26 cellular contexts compared by ENCODE assay signal in genomic region chr10:97587183-97587582, GRCh38. TPM values are rescaled to one million over a fixed set of nuclear protein-coding genes. Genes with fewer than 3 reads are reported as not detected.
A peak's percentile ranks its signal among the peaks of the same experiment; 100 is the strongest.
DNase-seq lines count a peak whose midpoint lies in the region; ATAC-seq, FAIRE-seq and TF ChIP-seq lines count a peak whose summit lies in the region.
"Had no signal": no experiment of that assay in that cellular context is flagged by ENCODE, and none has a peak within 500 bp of the region (broad histone marks: within the 10 kb centered on the region; RNA-seq: fewer than 3 reads in every experiment).

No MANE protein-coding gene starts in this region.

- no peak overlapping the region for H3K4me3 Mint-ChIP-seq in stimulated activated memory B cell treated with anti-CD40 and anti-IgM and Interleukin-4, amounts not matched to agents 10 μg/mL and 1 μg/mL and 100 μg/mL, for 72 hours
- H3K4me3 Mint-ChIP-seq: CD8-positive, alpha-beta T cell had no signal

- H2AFZ ChIP-seq in OCI-LY7 (ENCODE audit: low read length) = 0 out of 2 replicates have a peak overlapping the region, but pooled peaks have one; percentile 21

- CTCF ChIA-PET in OCI-LY7 (lab: Charles Lee; ENCODE audit: unreplicated experiment) = no interaction called here

- TF ChIP-seq CTCF in right atrium auricular region (IDR thresholded peaks at IDR 0.05) (no peak), OCI-LY7 (conservative IDR thresholded peaks at IDR 0.05; ENCODE audit: low read length) (no peak), kidney (IDR thresholded peaks at IDR 0.05; ENCODE audit: borderline replicate concordance, extremely low read depth, insufficient read depth) (no peak)

- H3K4me3 ChIP-seq in right atrium auricular region (no peak overlapping the region), OCI-LY7 (ENCODE audit: low read depth, low read length, poor library complexity, severe bottlenecking) (no peak overlapping the region), kidney (ENCODE audit: low read length in 2 of 2) (peak overlapping the region; percentile 54 to 76)
- H3K4me3 ChIP-seq: GM12878, Peyer's patch had no signal

- POLR2A ChIA-PET in OCI-LY7 (lab: Charles Lee) = interaction anchor here (0.7 kb wide), 1 partner anchor 41 kb away, joined by 3 read pairs; no protein-coding TSS in a partner anchor

- FAIRE-seq in kidney (lab: Jason Lieb, UNC) = no peak
- FAIRE-seq: A204.1, GM12878 had no signal

- H3K27ac ChIP-seq in right atrium auricular region = peak overlapping the region; percentile 81 to 92
- H3K27ac ChIP-seq in OCI-LY7 (ENCODE audit: low read depth, low read length, poor library complexity, severe bottlenecking) = no peak overlapping the region
- H3K27ac ChIP-seq in kidney (ENCODE audit: low read depth in 2 of 2, low read length in 2 of 2) = peak overlapping the region in 1 of 2 donors; percentile 72
- H3K27ac ChIP-seq: KMS-11, Peyer's patch had no signal

- H3K9me3 ChIP-seq in right atrium auricular region (no peaks in the 10 kb centered on the region), OCI-LY7 (ENCODE audit: low read length) (no peaks in the 10 kb centered on the region), kidney (ENCODE audit: control insufficient read depth in 1 of 2, low read length in 2 of 2) (no peaks in the 10 kb centered on the region)
- H3K9me3 ChIP-seq: Caco-2, Peyer's patch, SK-N-SH had no signal

- no TSS peak for BruUV-seq in OCI-LY7 (replicated peaks; lab: Mats Ljungman, UMichigan)

- intact Hi-C loops in Right ventricle myocardium inferior (cut with DNase I) (no loop called here), OCI-LY7 (cut with micrococcal nuclease; ENCODE audit: unreplicated experiment) (no loop called here), kidney (cut with DNase I) (no loop called here)

- H3K36me3 Mint-ChIP-seq in stimulated activated memory B cell treated with anti-CD40 and anti-IgM and Interleukin-4, amounts not matched to agents 10 μg/mL and 1 μg/mL and 100 μg/mL, for 72 hours = no peaks in the 10 kb centered on the region
- H3K36me3 Mint-ChIP-seq: CD8-positive, alpha-beta T cell had no signal

- H3K4me1 Mint-ChIP-seq in stimulated activated memory B cell treated with anti-CD40 and anti-IgM and Interleukin-4, amounts not matched to agents 10 μg/mL and 1 μg/mL and 100 μg/mL, for 72 hours = peaks cover 5% of the 10 kb centered on the region

- ATAC-seq in Right ventricle myocardium inferior (no peak), esophagus mucosa (no peak)
- no peak for ATAC-seq in stimulated activated memory B cell treated with anti-CD40 and anti-IgM and Interleukin-4, amounts not matched to agents 10 μg/mL and 1 μg/mL and 100 μg/mL, for 72 hours
- ATAC-seq: CD8-positive, alpha-beta T cell; GM12878 had no signal

- H3K9me2 ChIP-seq in OCI-LY7 (ENCODE audit: insufficient read depth, low read length) = no peaks in the 10 kb centered on the region
- H3K9me2 ChIP-seq: SK-N-SH had no signal

- H3K4me2 ChIP-seq in OCI-LY7 (ENCODE audit: low read length) = no peak overlapping the region
- H3K4me2 ChIP-seq: KMS-11, SK-N-SH had no signal

- no peaks in the 10 kb centered on the region for H3K27me3 Mint-ChIP-seq in stimulated activated memory B cell treated with anti-CD40 and anti-IgM and Interleukin-4, amounts not matched to agents 10 μg/mL and 1 μg/mL and 100 μg/mL, for 72 hours

- no peaks in the 10 kb centered on the region for H3K9me3 Mint-ChIP-seq in stimulated activated memory B cell treated with anti-CD40 and anti-IgM and Interleukin-4, amounts not matched to agents 10 μg/mL and 1 μg/mL and 100 μg/mL, for 72 hours
- H3K9me3 Mint-ChIP-seq: CD8-positive, alpha-beta T cell had no signal

- no peak overlapping the region for H3K27ac Mint-ChIP-seq in stimulated activated memory B cell treated with anti-CD40 and anti-IgM and Interleukin-4, amounts not matched to agents 10 μg/mL and 1 μg/mL and 100 μg/mL, for 72 hours
- H3K27ac Mint-ChIP-seq: CD8-positive, alpha-beta T cell had no signal

- H3K27me3 ChIP-seq in right atrium auricular region = no peaks in the 10 kb centered on the region
- H3K27me3 ChIP-seq: Peyer's patch had no signal

- H3K4me1 ChIP-seq in right atrium auricular region (peaks cover 0 to 35% of the 10 kb centered on the region in 2 donors), OCI-LY7 (ENCODE audit: insufficient read depth, low read length, poor library complexity, severe bottlenecking) (peaks cover 15% of the 10 kb centered on the region), kidney (ENCODE audit: control insufficient read depth in 1 of 2, insufficient read depth in 1 of 2, low read depth in 1 of 2, low read length in 2 of 2) (peaks cover 13 to 30% of the 10 kb centered on the region in 2 donors)
- H3K4me1 ChIP-seq: Peyer's patch had no signal

- H4K20me1 ChIP-seq in OCI-LY7 (ENCODE audit: insufficient read depth, low read length) = no peaks in the 10 kb centered on the region

- no peaks in the 10 kb centered on the region for H3K36me3 ChIP-seq in right atrium auricular region
- H3K36me3 ChIP-seq in OCI-LY7 (ENCODE audit: insufficient read depth, low read length) = no peaks in the 10 kb centered on the region
- H3K36me3 ChIP-seq in kidney (ENCODE audit: control insufficient read depth in 1 of 2, insufficient read depth in 2 of 2, low read length in 2 of 2) = no peaks in the 10 kb centered on the region
- H3K36me3 ChIP-seq: Peyer's patch had no signal

- H3K9ac ChIP-seq in kidney (ENCODE audit: low read length in 2 of 2) = peak overlapping the region in 1 of 2 donors; percentile 86
- H3K9ac ChIP-seq: KMS-11, SK-N-SH had no signal

- H3K79me2 ChIP-seq in OCI-LY7 (ENCODE audit: insufficient read depth, low read depth, low read length) = no peaks in the 10 kb centered on the region

- DNase-seq in right atrium auricular region (ENCODE audit: low spot score) = no peak
- DNase-seq in Right ventricle myocardium inferior (ENCODE audit: missing footprints) = no peak
- DNase-seq in OCI-LY7 (ENCODE audit: low spot score) = no peak
- DNase-seq in kidney = no peak
- no peak for DNase-seq in activated T-cell treated with anti-CD3 and anti-CD28 coated beads, Interleukin-2, amount 50 U/mL, for 1 hour
- DNase-seq: AML-193; Caco-2; CD8-positive, alpha-beta T cell; EL; GDM1; GOT3; HCEC 1CT; IMR-90; NCI-H1092; NCI-H1417 treated with DMSO at 0.1 percent for 48 hours; NCI-H1694 treated with DMSO at 0.1 percent for 48 hours; NCI-H2081; NCI-H2227 treated with DMSO at 0.1 percent for 48 hours; NCI-H526 treated with DMSO at 0.1 percent for 48 hours; Peyer's patch had no signal

RNA-seq across cellular contexts. Expression of gene C10orf62, which starts 2.3 kb away (rescaled TPM):
- total RNA-seq in right atrium auricular region (under 1 TPM; 0.35 to 0.67 TPM), Right ventricle myocardium inferior (0.97 TPM), OCI-LY7 (2022) (not detected in 2 replicates), kidney (1.6 TPM), esophagus mucosa (0.16 TPM)
- total RNA-seq in OCI-LY7 (2014; rRNA removed; shearing (Covaris generic)) = not detected in 2 replicates
- 0.77 TPM for polyA plus RNA-seq in kidney (ENCODE audit: insufficient read depth, low read depth, low replicate concordance)
- total RNA-seq: Caco-2; CD8-positive, alpha-beta T cell; GM12878; IMR-90; Peyer's patch had no signal
- polyA plus RNA-seq: GM12878, IMR-90 had no signal

RNA-seq across cellular contexts. Expression of gene HOGA1, which starts 3.0 kb away (rescaled TPM):
- total RNA-seq in right atrium auricular region (10 to 100 TPM; 17.6 to 25.6 TPM), Right ventricle myocardium inferior (15.6 TPM), OCI-LY7 (2022) (0.25 TPM in 1 of 2 replicates, not detected in the other), kidney (28.8 TPM), esophagus mucosa (1.7 TPM)
- total RNA-seq in OCI-LY7 (2014; rRNA removed; shearing (Covaris generic)) = not detected in 2 replicates
- 100 TPM for polyA plus RNA-seq in kidney (ENCODE audit: insufficient read depth, low read depth, low replicate concordance)
- total RNA-seq: CD8-positive, alpha-beta T cell; GM12878 had no signal

RNA-seq across cellular contexts. Expression of gene ANKRD2, which starts 14.6 kb away (rescaled TPM):
- total RNA-seq in right atrium auricular region = 100 to 1,000 TPM in 1 of 2 donors, 10 to 100 TPM in 1; 25.7 to 204 TPM
- total RNA-seq in Right ventricle myocardium inferior = 418 TPM
- total RNA-seq in OCI-LY7 (2014; rRNA removed; shearing (Covaris generic)) = not detected in 2 replicates
- total RNA-seq in OCI-LY7 (2022) = not detected in 2 replicates
- total RNA-seq in kidney = 3.6 TPM
- 10.0 TPM for polyA plus RNA-seq in kidney (ENCODE audit: insufficient read depth, low read depth, low replicate concordance)
- 0.56 TPM for total RNA-seq in esophagus mucosa
- total RNA-seq: Caco-2; CD8-positive, alpha-beta T cell; Peyer's patch had no signal

RNA-seq across cellular contexts. Expression of gene MORN4, which starts 46.1 kb away (rescaled TPM):
- total RNA-seq in right atrium auricular region (10 to 100 TPM; 15.6 to 27.0 TPM), Right ventricle myocardium inferior (8.0 TPM), OCI-LY7 (2022) (5.4 TPM in 2 replicates), kidney (9.1 TPM), esophagus mucosa (1.9 TPM)
- total RNA-seq in OCI-LY7 (2014; rRNA removed; shearing (Covaris generic)) = 2.4 and 2.9 TPM in 2 replicates
- 21.2 TPM for polyA plus RNA-seq in kidney (ENCODE audit: insufficient read depth, low read depth, low replicate concordance)
- total RNA-seq: CD8-positive, alpha-beta T cell had no signal

RNA-seq across cellular contexts. Expression of gene PI4K2A, which starts 53.3 kb away (rescaled TPM):
- total RNA-seq in right atrium auricular region (10 to 100 TPM; 14.7 to 20.2 TPM), Right ventricle myocardium inferior (11.0 TPM), OCI-LY7 (2022) (11.9 and 12.7 TPM in 2 replicates), kidney (14.2 TPM), esophagus mucosa (13.0 TPM)
- 8.0 and 9.2 TPM in 2 replicates for total RNA-seq in OCI-LY7 (2014; rRNA removed; shearing (Covaris generic))
- polyA plus RNA-seq in kidney (ENCODE audit: insufficient read depth, low read depth, low replicate concordance) = 17.3 TPM

Comparison
In these comparisons a context has a peak if more than half of its experiments do, and no peak if none do; other contexts are left out.
1. H3K4me3 ChIP-seq: peak in kidney (2 of 2); none in right atrium auricular region (0 of 2) and OCI-LY7 (single experiment).